Comparison of ENCODE assay signal across 8 cellular contexts in the genomic region with DNA sequence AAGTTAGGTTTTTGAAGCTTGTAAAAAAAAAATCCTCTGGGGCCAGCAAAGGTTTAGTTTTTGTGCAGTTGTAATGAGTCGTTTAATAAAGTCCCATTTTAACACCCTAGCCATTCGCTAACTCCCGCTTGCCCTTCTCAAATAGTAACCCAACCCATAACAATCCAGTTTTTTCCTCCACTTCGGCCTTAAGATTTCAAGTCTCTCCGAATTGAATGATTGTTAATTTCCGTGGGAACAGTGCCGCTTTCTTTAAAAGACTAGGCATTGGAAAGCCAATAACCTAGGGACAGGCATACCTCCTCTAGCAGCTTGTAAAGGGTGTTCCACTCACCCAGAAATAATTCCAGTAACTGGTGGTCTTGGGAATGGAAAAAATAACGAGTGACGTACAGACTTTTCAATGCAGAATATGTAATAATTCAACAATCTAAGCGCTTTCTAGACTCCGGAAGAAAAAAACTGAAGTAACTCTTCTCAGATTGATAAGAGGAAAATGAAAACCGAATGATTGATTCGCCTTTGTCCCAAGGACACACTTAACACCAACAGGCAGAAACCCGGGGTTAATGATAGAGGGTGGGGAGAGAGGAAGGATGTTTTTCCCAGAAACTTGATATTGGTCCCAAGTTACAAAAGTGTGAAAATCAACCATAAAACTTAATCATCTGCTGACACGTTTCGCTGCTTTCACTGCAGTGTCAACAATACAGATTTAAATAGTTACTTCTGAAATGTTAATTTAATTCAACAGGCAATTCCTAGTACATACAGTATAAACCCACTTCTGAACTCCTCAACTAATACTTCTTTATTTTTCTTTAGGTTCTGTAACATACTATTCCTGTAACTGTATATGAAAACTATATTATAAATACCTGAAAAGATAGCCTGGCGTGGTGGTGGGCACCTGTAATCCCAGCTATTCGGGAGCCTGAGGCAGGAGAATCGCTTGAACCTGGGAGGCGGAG. TPM values are rescaled to one million over a fixed set of nuclear protein-coding genes. Genes with fewer than 3 reads are reported as not detected.
DNase-seq lines count a peak whose midpoint lies in the region; ATAC-seq and TF ChIP-seq lines count a peak whose summit lies in the region.

No MANE protein-coding gene starts in this region.

- H3K27me3 Mint-ChIP-seq in Caco-2 (ENCODE audit: insufficient read depth, unreplicated experiment) = no peaks in the 10 kb centered on the region
- H3K27me3 Mint-ChIP-seq in effector memory CD8-positive, alpha-beta T cell = no peaks in the 10 kb centered on the region

- ATAC-seq in effector memory CD8-positive, alpha-beta T cell (replicated peaks) = no peak
- ATAC-seq in GM18517 (IDR thresholded peaks at IDR 0.05; ENCODE audit: unreplicated experiment) (no peak), HG03175 (IDR thresholded peaks at IDR 0.05; ENCODE audit: unreplicated experiment) (no peak)

- peak overlapping the region; percentile 7; the same call in 1 of the 2 replicates for H3K27ac ChIP-seq in MM.1S (ENCODE audit: low read length)
- H3K27ac ChIP-seq in neutrophil = peak overlapping the region; percentile 89

- peak overlapping the region; percentile 66; the same call in 1 of the 2 replicates for H3K4me2 ChIP-seq in MM.1S (ENCODE audit: low read depth, low read length)

- H3K4me3 Mint-ChIP-seq in Caco-2 (ENCODE audit: unreplicated experiment) = peak overlapping the region; percentile 98
- H3K4me3 Mint-ChIP-seq in effector memory CD8-positive, alpha-beta T cell = peak overlapping the region; percentile 89 to 90

- in situ Hi-C loops in ACHN (cut with HindIII; ENCODE audit: low pct_ligation_motif_present, low pct_unique_long_range_greater_than_20kb, low sequenced_read_pairs) = no loop called here

- POLR2A ChIA-PET in Caco-2 (lab: Charles Lee) (interaction anchor here (0.5 to 5.2 kb wide), 19 partner anchors 11 to 888 kb away, joined by 3 to 145 read pairs (median 4); partner anchors contain the start of gene DENND5B), GM10248 (lab: Yijun Ruan, JAX) (interaction anchor here (0.6 to 1.0 kb wide), 2 partner anchors 29 to 326 kb away, joined by 3 to 4 read pairs; no protein-coding TSS in a partner anchor)

- peak overlapping the region; percentile 99 for H3K27ac Mint-ChIP-seq in Caco-2 (ENCODE audit: unreplicated experiment)
- H3K27ac Mint-ChIP-seq in effector memory CD8-positive, alpha-beta T cell = peak overlapping the region; percentile 98

- H3K9ac ChIP-seq in MM.1S (ENCODE audit: low read length) = peak overlapping the region; percentile 67; the same call in 1 of the 2 replicates

- peak overlapping the region; percentile 81 for H2AFZ ChIP-seq in MM.1S (ENCODE audit: low read length)

- BruUV-seq in Caco-2 (replicated peaks; lab: Mats Ljungman, UMichigan) = no TSS peak

- H3K36me3 ChIP-seq in Caco-2 (ENCODE audit: control insufficient read depth, insufficient read depth, low read length) = peaks cover 1% of the 10 kb centered on the region; the same call in 1 of the 2 replicates
- no peaks in the 10 kb centered on the region for H3K36me3 ChIP-seq in MM.1S (replicated peaks; ENCODE audit: insufficient read depth, low read length)
- no peaks in the 10 kb centered on the region for H3K36me3 ChIP-seq in neutrophil

- DNase-seq in Caco-2 (no peak), MM.1S (no peak), ACHN (no peak), GM10248 (ENCODE audit: extremely low spot score) (no peak)
- no peak for DNase-seq in effector memory CD8-positive, alpha-beta T cell

- no peaks in the 10 kb centered on the region for H3K9me3 ChIP-seq in Caco-2
- no peaks in the 10 kb centered on the region for H3K9me3 ChIP-seq in MM.1S (replicated peaks; ENCODE audit: insufficient read depth, low read length)
- H3K9me3 ChIP-seq in neutrophil = no peaks in the 10 kb centered on the region

- no peaks in the 10 kb centered on the region for H3K9me2 ChIP-seq in MM.1S (replicated peaks; ENCODE audit: insufficient read depth, low read length)

- TF ChIP-seq CTCF in Caco-2 (IDR thresholded peaks at IDR 0.05; ENCODE audit: insufficient read depth in 1 of 2, low read depth in 1 of 2, low read length in 1 of 2, severe bottlenecking in 1 of 2, unreplicated experiment in 1 of 2) (no peak), MM.1S (IDR thresholded peaks at IDR 0.05; ENCODE audit: low read length) (no peak), neutrophil (IDR thresholded peaks at IDR 0.05) (no peak), GM10248 (IDR thresholded peaks at IDR 0.05; ENCODE audit: control extremely low read depth, extremely low read depth, low read depth, missing control alignments) (no peak)

- intact Hi-C loops in Caco-2 (cut with micrococcal nuclease; ENCODE audit: unreplicated experiment) = loop anchor here (1.0 to 5.0 kb wide), 6 partner anchors 11 to 310 kb away; no protein-coding TSS in a partner anchor

- no peaks in the 10 kb centered on the region for H3K9me3 Mint-ChIP-seq in Caco-2 (ENCODE audit: unreplicated experiment)
- H3K9me3 Mint-ChIP-seq in effector memory CD8-positive, alpha-beta T cell = no peaks in the 10 kb centered on the region

- H3K27me3 ChIP-seq in Caco-2 (replicated peaks; ENCODE audit: control insufficient read depth, insufficient read depth, low read length) (no peaks in the 10 kb centered on the region), MM.1S (replicated peaks; ENCODE audit: insufficient read depth, low read length) (no peaks in the 10 kb centered on the region), neutrophil (peaks cover 10% of the 10 kb centered on the region)

- H3F3A ChIP-seq in MM.1S (ENCODE audit: insufficient read depth, low read length) = peaks cover 20% of the 10 kb centered on the region

- peaks cover 12% of the 10 kb centered on the region for H4K20me1 ChIP-seq in MM.1S (ENCODE audit: insufficient read depth, low read length)

- H3K4me1 Mint-ChIP-seq in Caco-2 (ENCODE audit: low read depth, unreplicated experiment) = peaks cover 16% of the 10 kb centered on the region
- peaks cover 19 to 35% of the 10 kb centered on the region in 2 donors for H3K4me1 Mint-ChIP-seq in effector memory CD8-positive, alpha-beta T cell (ENCODE audit: low read depth in 2 of 2)

- peaks cover 39% of the 10 kb centered on the region for H3K79me2 ChIP-seq in MM.1S (ENCODE audit: low read length)

- H3K36me3 Mint-ChIP-seq in Caco-2 (ENCODE audit: insufficient read depth, unreplicated experiment) = peaks cover 37% of the 10 kb centered on the region
- peaks cover 21% of the 10 kb centered on the region for H3K36me3 Mint-ChIP-seq in effector memory CD8-positive, alpha-beta T cell (ENCODE audit: insufficient read depth)

- H3K4me3 ChIP-seq in Caco-2 (ENCODE audit: low read depth, low read length) (peak overlapping the region; percentile 41), MM.1S (ENCODE audit: low read length) (peak overlapping the region; percentile 71), neutrophil (ENCODE audit: low read depth in 1 of 2, low read length in 1 of 2) (peak overlapping the region; percentile 94 to 97)

- CTCF ChIA-PET in Caco-2 (lab: Charles Lee) (interaction anchor here (0.7 to 1.4 kb wide), 4 partner anchors 36 to 76 kb away, joined by 3 to 13 read pairs (median 4); no protein-coding TSS in a partner anchor), GM10248 (lab: Yijun Ruan, JAX) (interaction anchor here (1.0 to 1.1 kb wide), 2 partner anchors 35 to 55 kb away, joined by 3 to 4 read pairs; no protein-coding TSS in a partner anchor)

- H3K4me1 ChIP-seq in Caco-2 (peaks cover 18% of the 10 kb centered on the region), MM.1S (ENCODE audit: low read length) (peaks cover 14% of the 10 kb centered on the region), neutrophil (ENCODE audit: control insufficient read depth in 1 of 2, insufficient read depth in 1 of 2, low read depth in 1 of 2, low read length in 1 of 2) (peaks cover 15 to 25% of the 10 kb centered on the region in 2 experiments)

RNA-seq across cellular contexts. Expression of gene SINHCAF, which starts 1.0 kb away (rescaled TPM):
- total RNA-seq in Caco-2 (2022) = 286 and 319 TPM in 2 replicates

Comparison
In these comparisons a context has a peak if more than half of its experiments do, and no peak if none do; other contexts are left out.
1. H3K4me3 ChIP-seq: peak in every context shown above with its lines; median percentile 96 in neutrophil; 71 in MM.1S; 41 in Caco-2.